In genomic region chr18:11751305-11752115, GRCh38 we compare ENCODE assay signal across 10 cellular contexts.
A peak's percentile ranks its signal among the peaks of the same experiment; 100 is the strongest.
DNase-seq lines count a peak whose midpoint lies in the region; ATAC-seq and TF ChIP-seq lines count a peak whose summit lies in the region.
"Had no signal": no experiment of that assay in that cellular context is flagged by ENCODE, and none has a peak within 500 bp of the region (broad histone marks: within the 10 kb centered on the region; RNA-seq: fewer than 3 reads in every experiment).

No MANE protein-coding gene starts in this region.

- H3K27ac ChIP-seq in mammary epithelial cell (ENCODE audit: insufficient read depth, low read depth, low read length) (no peak overlapping the region), iPS-20b (ENCODE audit: low read length) (no peak overlapping the region)

- intact Hi-C loops in mammary epithelial cell (cut with micrococcal nuclease), result no loop called here

- WGBS in mammary epithelial cell (ENCODE audit: low coverage, missing lambda C conversion rate), result 34% methylated on average over 17 of the region's 84 CpGs

- no peaks in the 10 kb centered on the region for H3K79me2 ChIP-seq in mammary epithelial cell (ENCODE audit: insufficient read depth, low read length)

- TF ChIP-seq CTCF in mammary epithelial cell (conservative IDR thresholded peaks at IDR 0.05 in 1 of 2, IDR thresholded peaks at IDR 0.05 in 1 of 2; ENCODE audit: extremely low read depth in 1 of 2, insufficient read depth in 1 of 2, low read depth in 1 of 2, low read length in 2 of 2) (no peak), retinal pigment epithelial cell (conservative IDR thresholded peaks at IDR 0.05; ENCODE audit: low read depth, low read length) (no peak)

- peak overlapping the region; percentile 78 for H2AFZ ChIP-seq in mammary epithelial cell (ENCODE audit: low read depth, low read length)

- H4K20me1 ChIP-seq in mammary epithelial cell (ENCODE audit: insufficient read depth, low read length), result no peaks in the 10 kb centered on the region

- dilution Hi-C loops in mammary epithelial cell (cut with HindIII; ENCODE audit: low sequenced_read_pairs), result no loop called here

- peaks cover 25% of the 10 kb centered on the region for H3K27me3 ChIP-seq in H7 (ENCODE audit: control insufficient read depth, insufficient read depth, low read length)
- H3K27me3 ChIP-seq in mammary epithelial cell (ENCODE audit: insufficient read depth, low read length), result peaks cover 8% of the 10 kb centered on the region
- peaks cover 50% of the 10 kb centered on the region for H3K27me3 ChIP-seq in iPS-20b (ENCODE audit: insufficient read depth, low read length)

- H3K4me2 ChIP-seq in mammary epithelial cell (ENCODE audit: insufficient read depth, low read depth, low read length), result peak overlapping the region; percentile 72

- no TSS peak for BruUV-seq in mammary epithelial cell (replicated peaks; lab: Mats Ljungman, UMichigan)

- ATAC-seq in GM18873 (IDR thresholded peaks at IDR 0.05; ENCODE audit: low FRiP score, unreplicated experiment), result no peak

- H3K36me3 ChIP-seq in H7 (replicated peaks; ENCODE audit: control insufficient read depth, insufficient read depth, low read length) (no peaks in the 10 kb centered on the region), mammary epithelial cell (ENCODE audit: insufficient read depth, low read length) (no peaks in the 10 kb centered on the region), iPS-20b (ENCODE audit: insufficient read depth, low read depth, low read length) (no peaks in the 10 kb centered on the region)

- H3K9ac ChIP-seq in mammary epithelial cell (ENCODE audit: insufficient read depth, low read length) (no peak overlapping the region), iPS-20b (ENCODE audit: low read depth, low read length) (no peak overlapping the region)

- H3K4me3 ChIP-seq in H7 (ENCODE audit: insufficient read depth, low read depth, low read length), result peak overlapping the region; percentile 65
- no peak overlapping the region for H3K4me3 ChIP-seq in mammary epithelial cell (replicated peaks in 1 of 3; ENCODE audit: insufficient read depth in 1 of 3, low read depth in 2 of 3, low read length in 3 of 3)
- peak overlapping the region; percentile 70 for H3K4me3 ChIP-seq in iPS-20b (ENCODE audit: low read length)
- peak overlapping the region; percentile 29 for H3K4me3 ChIP-seq in retinal pigment epithelial cell (ENCODE audit: low read length)

- H3K4me1 ChIP-seq in mammary epithelial cell (ENCODE audit: insufficient read depth, low read length) (peaks cover 3% of the 10 kb centered on the region), iPS-20b (ENCODE audit: insufficient read depth, low read length) (peaks cover 5% of the 10 kb centered on the region; the same call in 1 of the 2 replicates)

- H3K9me3 ChIP-seq in mammary epithelial cell (replicated peaks; ENCODE audit: insufficient read depth, low read length) (no peaks in the 10 kb centered on the region), iPS-20b (ENCODE audit: insufficient read depth, low read depth, low read length) (no peaks in the 10 kb centered on the region)

- in situ Hi-C loops in mammary epithelial cell (cut with MboI; ENCODE audit: low sequenced_read_pairs in 2 of 2), result no loop called here

- CTCF ChIA-PET in mammary epithelial cell (lab: Charles Lee; ENCODE audit: low non-redundant PET), result no interaction called here

- peak; percentile 90 for DNase-seq in H7
- no peak for DNase-seq in mammary epithelial cell
- no peak for DNase-seq in retinal pigment epithelial cell (ENCODE audit: low read depth)
- no peak for DNase-seq in CD1c-positive myeloid dendritic cell (ENCODE audit: extremely low spot score)
- DNase-seq in SKM-1 treated with dmso at 0.1 percent for 144 hours (lab: John Stamatoyannopoulos, UW; ENCODE audit: unreplicated experiment), result no peak
- DNase-seq in activated naive CD4-positive, alpha-beta T cell treated with anti-CD3 and anti-CD28 coated beads, Interleukin-2, amount 50 U/mL, for 16 hours, result no peak
- DNase-seq: activated naive CD4-positive, alpha-beta T cell; NCI-H2029 treated with DMSO at 0.1 percent for 48 hours had no signal

Comparison
In these comparisons a context has a peak if more than half of its experiments do, and no peak if none do; other contexts are left out.
1. H3K4me3 ChIP-seq: peak in H7 (single experiment), iPS-20b (single experiment) and retinal pigment epithelial cell (single experiment); none in mammary epithelial cell (0 of 3).